17 cellular contexts compared by ENCODE assay signal in the genomic region with DNA sequence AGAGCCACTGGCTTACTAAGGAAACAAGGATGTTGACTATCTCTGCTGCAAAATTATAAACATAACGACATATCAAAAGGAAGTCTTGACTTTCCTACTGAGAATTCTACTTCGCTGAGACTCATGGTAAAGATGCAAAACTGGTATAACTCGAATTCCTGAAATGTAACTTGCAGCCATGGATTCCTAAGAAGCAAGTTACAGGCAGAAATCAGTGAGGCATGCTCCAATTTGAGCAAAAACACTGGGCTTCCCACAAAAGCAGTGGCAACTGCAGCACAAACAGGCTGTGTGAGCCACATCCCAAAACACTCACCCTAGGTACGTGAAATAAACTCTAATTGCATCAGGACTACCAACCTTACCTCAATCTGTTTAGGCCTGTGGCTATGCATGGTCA.
DNase-seq lines count a peak whose midpoint lies in the region; TF ChIP-seq lines count a peak whose summit lies in the region.
"Had no signal": no experiment of that assay in that cellular context is flagged by ENCODE, and none has a peak within 500 bp of the region (broad histone marks: within the 10 kb centered on the region; RNA-seq: fewer than 3 reads in every experiment).

No MANE protein-coding gene starts in this region.

- intact Hi-C loops in esophagus muscularis mucosa (cut with DNase I), result loop anchor here (2.0 kb wide), 1 partner anchor 144 kb away; no protein-coding TSS in a partner anchor

- no peaks in the 10 kb centered on the region for H3K36me3 ChIP-seq in DOHH2 (ENCODE audit: control insufficient read depth, low read length)
- no peaks in the 10 kb centered on the region for H3K36me3 ChIP-seq in Loucy (ENCODE audit: insufficient read depth, low read length)
- no peaks in the 10 kb centered on the region for H3K36me3 ChIP-seq in esophagus muscularis mucosa
- no peaks in the 10 kb centered on the region for H3K36me3 ChIP-seq in MG63
- H3K36me3 ChIP-seq: uterus had no signal

- H3K9me2 ChIP-seq in DOHH2 (replicated peaks; ENCODE audit: control insufficient read depth, low read length) (no peaks in the 10 kb centered on the region), Loucy (replicated peaks; ENCODE audit: low read depth, low read length) (no peaks in the 10 kb centered on the region)

- H3K4me3 ChIP-seq in DOHH2 (ENCODE audit: low read length), result no peak overlapping the region
- no peak overlapping the region for H3K4me3 ChIP-seq in Loucy (ENCODE audit: low read length, poor library complexity, severe bottlenecking)
- H3K4me3 ChIP-seq in coronary artery, result peak overlapping the region; percentile 79
- no peak overlapping the region for H3K4me3 ChIP-seq in esophagus muscularis mucosa
- H3K4me3 ChIP-seq in MG63, result no peak overlapping the region

- H3K36me3 Mint-ChIP-seq in nephron progenitor cell (ENCODE audit: low read depth), result no peaks in the 10 kb centered on the region

- H4K20me1 ChIP-seq in DOHH2 (ENCODE audit: control insufficient read depth, insufficient read depth, low read depth, low read length), result no peaks in the 10 kb centered on the region
- H4K20me1 ChIP-seq in Loucy (ENCODE audit: insufficient read depth, low read length, poor library complexity, severe bottlenecking), result no peaks in the 10 kb centered on the region

- H3K4me3 Mint-ChIP-seq in nephron progenitor cell, result peak overlapping the region; percentile 96
- H3K4me3 Mint-ChIP-seq: activated B cell treated with CpG ODN at 0.5 μM for 24 hours had no signal

- H3F3A ChIP-seq in DOHH2 (ENCODE audit: control insufficient read depth, insufficient read depth) (no peaks in the 10 kb centered on the region), Loucy (ENCODE audit: low read depth) (no peaks in the 10 kb centered on the region)

- H3K9me3 Mint-ChIP-seq in nephron progenitor cell, result no peaks in the 10 kb centered on the region
- H3K9me3 Mint-ChIP-seq: activated B cell treated with CpG ODN at 0.5 μM for 24 hours had no signal

- DNase-seq in coronary artery (ENCODE audit: low spot score), result no peak
- DNase-seq in nephron progenitor cell, result no peak
- no peak for DNase-seq in esophagus muscularis mucosa (ENCODE audit: extremely low spot score)
- no peak for DNase-seq in MG63
- no peak for DNase-seq in NCI-H2196 treated with DMSO at 0.1 percent for 48 hours (lab: John Stamatoyannopoulos, UW; ENCODE audit: unreplicated experiment)
- DNase-seq in occipital lobe (lab: John Stamatoyannopoulos, UW), result no peak
- DNase-seq: activated B cell treated with CpG ODN at 0.5 μM for 24 hours; dermis blood vessel endothelial cell; KBM-7; NCI-H1694; NCI-H774; right cardiac atrium; SHP77 treated with DMSO at 0.1 percent for 48 hours; stimulated activated CD4-positive, alpha-beta T cell treated with anti-CD3 and anti-CD28 coated beads, Interleukin-2, amount 100 ng/mL, for 48 hours; uterus had no signal

- H3K9ac ChIP-seq in Loucy (ENCODE audit: low read depth, low read length, poor library complexity, severe bottlenecking), result no peak overlapping the region

- H3K79me2 ChIP-seq in DOHH2 (ENCODE audit: control insufficient read depth, low read length) (no peaks in the 10 kb centered on the region), Loucy (ENCODE audit: insufficient read depth, low read length) (no peaks in the 10 kb centered on the region)

- H3K4me2 ChIP-seq in DOHH2 (ENCODE audit: low read length) (0 out of 2 replicates have a peak overlapping the region, but pooled peaks have one; percentile 64), Loucy (ENCODE audit: low read depth, low read length, poor library complexity, severe bottlenecking) (no peak overlapping the region)

- no peak for TF ChIP-seq POLR2A in esophagus muscularis mucosa (IDR thresholded peaks at IDR 0.05; ENCODE audit: low read depth)

- 82% methylated on average over 4 of the region's 4 CpGs for WGBS in esophagus muscularis mucosa

- H3K27ac Mint-ChIP-seq in nephron progenitor cell, result no peak overlapping the region
- H3K27ac Mint-ChIP-seq: activated B cell treated with CpG ODN at 0.5 μM for 24 hours had no signal

- H2AFZ ChIP-seq in Loucy (ENCODE audit: low read length), result peak overlapping the region; percentile 92

- no peak for TF ChIP-seq CTCF in DOHH2 (IDR thresholded peaks at IDR 0.05; ENCODE audit: low read depth, low read length, poor library complexity, severe bottlenecking)
- no peak for TF ChIP-seq CTCF in Loucy (conservative IDR thresholded peaks at IDR 0.05; ENCODE audit: low read length)
- no peak for TF ChIP-seq CTCF in coronary artery (IDR thresholded peaks at IDR 0.05)
- TF ChIP-seq CTCF in nephron progenitor cell (IDR thresholded peaks at IDR 0.05), result no peak
- TF ChIP-seq CTCF in esophagus muscularis mucosa (IDR thresholded peaks at IDR 0.05), result no peak

- H3K27ac ChIP-seq in DOHH2 (ENCODE audit: low read depth, low read length) (no peak overlapping the region), coronary artery (peak overlapping the region in 1 of 2 donors; percentile 71), esophagus muscularis mucosa (replicated peaks in 1 of 4) (no peak overlapping the region)

- H3K4me1 Mint-ChIP-seq in nephron progenitor cell, result peaks cover 48% of the 10 kb centered on the region

- H3K27me3 Mint-ChIP-seq in nephron progenitor cell (ENCODE audit: low read depth, poor library complexity), result peaks cover 3% of the 10 kb centered on the region

- H3K9me3 ChIP-seq in DOHH2 (ENCODE audit: control insufficient read depth, insufficient read depth, low read length) (no peaks in the 10 kb centered on the region), Loucy (ENCODE audit: insufficient read depth, low read depth, low read length) (no peaks in the 10 kb centered on the region), esophagus muscularis mucosa (no peaks in the 10 kb centered on the region), MG63 (no peaks in the 10 kb centered on the region)
- H3K9me3 ChIP-seq: uterus had no signal

- H3K27me3 ChIP-seq in DOHH2 (ENCODE audit: control insufficient read depth, low read length) (peaks cover 4% of the 10 kb centered on the region; the same call in 1 of the 2 replicates), Loucy (ENCODE audit: insufficient read depth, low read length, poor library complexity, severe bottlenecking) (no peaks in the 10 kb centered on the region), esophagus muscularis mucosa (no peaks in the 10 kb centered on the region), MG63 (no peaks in the 10 kb centered on the region)
- H3K27me3 ChIP-seq: uterus had no signal

- TF ChIP-seq EP300 in esophagus muscularis mucosa (IDR thresholded peaks at IDR 0.05), result no peak

- peaks cover 12% of the 10 kb centered on the region for H3K4me1 ChIP-seq in DOHH2 (ENCODE audit: control insufficient read depth, low read length)
- peaks cover 21% of the 10 kb centered on the region for H3K4me1 ChIP-seq in Loucy (ENCODE audit: insufficient read depth, low read length, poor library complexity, severe bottlenecking)
- H3K4me1 ChIP-seq in esophagus muscularis mucosa, result peaks cover 15 to 34% (median 27%) of the 10 kb centered on the region in 4 donors
- H3K4me1 ChIP-seq: uterus had no signal
